ENCODE assay signal across 20 cellular contexts in the genomic region with DNA sequence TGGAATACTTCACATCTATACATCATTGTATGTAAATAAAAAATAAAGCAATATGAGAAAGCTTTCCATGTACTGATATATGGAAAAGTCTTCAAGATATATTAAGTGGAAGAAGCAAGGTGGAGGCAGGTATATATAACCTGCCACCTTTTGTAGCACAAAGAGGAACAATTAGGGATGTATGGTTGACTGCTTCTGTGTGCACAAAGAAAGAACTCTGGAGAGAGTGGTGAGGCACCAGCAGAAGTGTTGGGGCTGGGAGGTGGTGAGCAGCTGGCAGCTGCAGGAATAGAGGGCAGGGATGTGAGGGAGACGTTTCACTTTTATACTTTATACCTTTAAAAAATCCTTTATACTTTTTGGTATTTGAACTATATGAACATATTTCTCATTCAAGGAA. TPM values are rescaled to one million over a fixed set of nuclear protein-coding genes. Genes with fewer than 3 reads are reported as not detected.
A peak's percentile ranks its signal among the peaks of the same experiment; 100 is the strongest.
DNase-seq lines count a peak whose midpoint lies in the region; ATAC-seq and TF ChIP-seq lines count a peak whose summit lies in the region.
"Had no signal": no experiment of that assay in that cellular context is flagged by ENCODE, and none has a peak within 500 bp of the region (broad histone marks: within the 10 kb centered on the region; RNA-seq: fewer than 3 reads in every experiment).

No MANE protein-coding gene starts in this region.

- H3K36me3 ChIP-seq in SK-N-SH (replicated peaks in 1 of 2; ENCODE audit: control insufficient read depth in 1 of 2, insufficient read depth in 2 of 2, low read length in 1 of 2) = no peaks in the 10 kb centered on the region
- H3K36me3 ChIP-seq: left ventricle myocardium inferior, neutrophil had no signal

- TF ChIP-seq CTCF in SK-N-SH (IDR thresholded peaks at IDR 0.05) = no peak

- H3K9me2 ChIP-seq in SK-N-SH = no peaks in the 10 kb centered on the region

- no peaks in the 10 kb centered on the region for H4K20me1 ChIP-seq in SK-N-SH (ENCODE audit: insufficient read depth)

- intact Hi-C loops in left ventricle myocardium superior (cut with micrococcal nuclease) = no loop called here

- DNase-seq in DMS153 (lab: John Stamatoyannopoulos, UW) (peak; percentile 76), NCI-H1417 (lab: John Stamatoyannopoulos, UW) (peak; percentile 59 to 91 (median 67)), NCI-H2196 treated with DMSO at 0.1 percent for 48 hours (lab: John Stamatoyannopoulos, UW; ENCODE audit: unreplicated experiment) (peak; percentile 17), germinal center (ENCODE audit: low spot score) (peak; percentile 26), COLO829 (ENCODE audit: low spot score) (no peak), SK-N-SH (no peak), left ventricle myocardium superior (no peak)
- DNase-seq: activated CD4-positive, CD25-positive, alpha-beta regulatory T cell; activated T-cell treated with anti-CD3 and anti-CD28 coated beads, Interleukin-2, amount 50 U/mL, for 48 hours; DND-41; effector memory CD8-positive, alpha-beta T cell; left ventricle myocardium inferior; NCI-H524 treated with DMSO at 0.1 percent for 48 hours; retina had no signal

- no peak overlapping the region for H3K27ac ChIP-seq in SK-N-SH (ENCODE audit: low read depth in 2 of 2, low read length in 1 of 2)
- H3K27ac ChIP-seq: HL-60, left ventricle myocardium inferior, neutrophil had no signal

- H3F3A ChIP-seq in SK-N-SH (replicated peaks; ENCODE audit: insufficient read depth) = no peaks in the 10 kb centered on the region

- no peak overlapping the region for H2AFZ ChIP-seq in SK-N-SH (ENCODE audit: low read depth)

- 46% methylated on average over 1 of the region's 1 CpG for WGBS in SK-N-SH (ENCODE audit: low lambda C conversion rate)

- POLR2A ChIA-PET in SK-N-SH (lab: Yijun Ruan, JAX) = no interaction called here

- no peak for TF ChIP-seq RAD21 in SK-N-SH (IDR thresholded peaks at IDR 0.05; ENCODE audit: low read length)

- no peaks in the 10 kb centered on the region for H3K9me3 ChIP-seq in SK-N-SH
- H3K9me3 ChIP-seq: left ventricle myocardium inferior, neutrophil had no signal

- TF ChIP-seq EP300 in SK-N-SH (IDR thresholded peaks at IDR 0.05; ENCODE audit: borderline replicate concordance in 1 of 2, low read depth in 1 of 2, low read length in 1 of 2) = no peak

- CTCF ChIA-PET in SK-N-SH (lab: Yijun Ruan, JAX) = interaction anchor here (1.0 kb wide), 1 partner anchor 20 kb away, joined by 3 read pairs; no protein-coding TSS in a partner anchor

- no peak for ATAC-seq in GM18861 (IDR thresholded peaks at IDR 0.05; ENCODE audit: unreplicated experiment)
- ATAC-seq in left ventricle myocardium superior = no peak
- ATAC-seq: activated naive CD4-positive, alpha-beta T cell treated with anti-CD3 and anti-CD28 coated beads, Interleukin-2, amount 50 U/mL, for 72 hours; effector memory CD8-positive, alpha-beta T cell; Panc1 had no signal

- no peaks in the 10 kb centered on the region; a peak in 1 of 4 replicates for H3K4me1 ChIP-seq in SK-N-SH (ENCODE audit: control insufficient read depth in 1 of 2, insufficient read depth in 2 of 2, low read depth in 1 of 2, low read length in 1 of 2)
- H3K4me1 ChIP-seq: left ventricle myocardium inferior had no signal

- no peak overlapping the region for H3K4me2 ChIP-seq in SK-N-SH

- H3K27me3 ChIP-seq in SK-N-SH (ENCODE audit: insufficient read depth) = no peaks in the 10 kb centered on the region
- H3K27me3 ChIP-seq: neutrophil had no signal

- H3K9ac ChIP-seq in SK-N-SH = no peak overlapping the region

- H3K79me2 ChIP-seq in SK-N-SH (ENCODE audit: insufficient read depth) = no peaks in the 10 kb centered on the region

- H3K4me3 ChIP-seq in SK-N-SH (ENCODE audit: low read depth in 2 of 2, low read length in 1 of 2) = no peak overlapping the region
- H3K4me3 ChIP-seq: left ventricle myocardium inferior had no signal

TF ChIP-seq in SK-N-SH, 30 proteins besides CTCF, POLR2A, EP300 and RAD21:
- TF ChIP-seq USF1 (IDR thresholded peaks at IDR 0.05; ENCODE audit: borderline replicate concordance, low read depth) = no peak
- no peak for TF ChIP-seq CHD2 (IDR thresholded peaks at IDR 0.05; ENCODE audit: low read length, partially characterized antibody)
- no peak for TF ChIP-seq REST (IDR thresholded peaks at IDR 0.05; ENCODE audit: low read depth, low read length)
- no peak for TF ChIP-seq POLR2AphosphoS5 (IDR thresholded peaks at IDR 0.05; ENCODE audit: low read depth, low read length)
- no peak for TF ChIP-seq RFX5 (IDR thresholded peaks at IDR 0.05; ENCODE audit: low read length)
- no peak for TF ChIP-seq EZH2phosphoT487 (IDR thresholded peaks at IDR 0.05; ENCODE audit: borderline replicate concordance, low read depth)
- TF ChIP-seq SMC3 (IDR thresholded peaks at IDR 0.05; ENCODE audit: low read depth, low read length) = no peak
- TF ChIP-seq, protein P1, sequence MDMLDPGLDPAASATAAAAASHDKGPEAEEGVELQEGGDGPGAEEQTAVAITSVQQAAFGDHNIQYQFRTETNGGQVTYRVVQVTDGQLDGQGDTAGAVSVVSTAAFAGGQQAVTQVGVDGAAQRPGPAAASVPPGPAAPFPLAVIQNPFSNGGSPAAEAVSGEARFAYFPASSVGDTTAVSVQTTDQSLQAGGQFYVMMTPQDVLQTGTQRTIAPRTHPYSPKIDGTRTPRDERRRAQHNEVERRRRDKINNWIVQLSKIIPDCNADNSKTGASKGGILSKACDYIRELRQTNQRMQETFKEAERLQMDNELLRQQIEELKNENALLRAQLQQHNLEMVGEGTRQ (IDR thresholded peaks at IDR 0.05; ENCODE audit: borderline replicate concordance, low read depth, low read length) = no peak
- no peak for TF ChIP-seq ELF1 (IDR thresholded peaks at IDR 0.05)
- TF ChIP-seq GABPA (IDR thresholded peaks at IDR 0.05; ENCODE audit: low read depth) = no peak

RNA-seq across cellular contexts. Expression of gene KIF5C, which starts 26.1 kb away (rescaled TPM):
- 3.9 and 4.7 TPM in 2 replicates for polyA plus RNA-seq in SK-N-SH (2012; rRNA removed)
- 4.6 and 5.1 TPM in 2 replicates for polyA plus RNA-seq in SK-N-SH (2012; cell fraction: cytosol; rRNA removed)
- polyA plus RNA-seq in SK-N-SH (2012; cell fraction: nucleus; rRNA removed) = 3.3 and 4.8 TPM in 2 replicates
- 0.52 TPM for total RNA-seq in left ventricle myocardium superior
- polyA plus RNA-seq: CD14-positive monocyte had no signal

Comparison
In these comparisons a context has a peak if more than half of its experiments do, and no peak if none do; other contexts are left out.
1. DNase-seq: peak in DMS153 (single experiment), NCI-H1417 (3 of 3), NCI-H2196 treated with DMSO at 0.1 percent for 48 hours (single experiment) and germinal center (single experiment); none in COLO829 (single experiment), SK-N-SH (single experiment) and left ventricle myocardium superior (single experiment).